ENCODE assay signal across 9 cellular contexts in the genomic region with DNA sequence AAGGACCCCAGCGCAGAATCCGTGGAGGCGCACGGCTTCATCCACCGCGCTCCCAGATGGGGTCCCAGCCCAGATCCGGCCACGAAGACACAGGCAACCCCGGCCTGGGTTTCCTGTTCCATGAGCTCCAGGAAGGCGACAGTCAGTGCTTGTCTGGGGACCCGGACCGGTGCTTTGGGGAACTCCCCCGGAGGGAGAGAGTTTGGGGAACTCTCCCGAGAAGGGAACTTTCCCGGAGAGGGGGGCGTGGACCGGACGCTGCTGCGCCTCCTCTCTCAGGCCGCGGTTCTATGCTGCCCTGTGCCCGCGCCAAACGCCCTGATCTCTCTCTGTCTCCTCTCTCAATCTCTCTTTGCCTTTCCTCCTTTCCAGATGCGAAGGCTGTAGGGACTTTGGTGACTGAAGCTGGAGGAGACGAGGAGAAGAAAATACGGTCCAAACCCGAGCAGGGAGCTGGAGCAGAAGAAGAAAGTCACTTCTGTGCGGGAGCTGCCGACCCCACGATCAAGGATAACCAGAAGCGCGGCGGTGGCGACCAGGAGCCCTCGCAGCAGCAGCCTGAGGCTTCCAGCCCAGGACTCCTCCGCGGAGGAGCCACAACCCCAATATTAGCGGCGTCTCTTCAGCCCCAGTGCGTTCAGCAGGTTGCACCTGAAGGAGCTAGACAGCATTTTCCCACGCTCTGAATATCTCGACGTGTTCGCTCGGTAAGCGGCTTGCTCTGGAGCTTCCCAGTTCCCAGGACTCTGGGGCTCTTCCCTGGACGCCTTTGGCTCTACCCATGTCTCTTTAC. TPM values are rescaled to one million over a fixed set of nuclear protein-coding genes. Genes with fewer than 3 reads are reported as not detected.
DNase-seq lines count a peak whose midpoint lies in the region; ATAC-seq, FAIRE-seq and TF ChIP-seq lines count a peak whose summit lies in the region.
"Had no signal": no experiment of that assay in that cellular context is flagged by ENCODE, and none has a peak within 500 bp of the region (broad histone marks: within the 10 kb centered on the region; RNA-seq: fewer than 3 reads in every experiment).

No MANE protein-coding gene starts in this region.

- peaks cover 6 to 16% of the 10 kb centered on the region in 2 experiments for H3K27me3 ChIP-seq in GM12878 (replicated peaks in 1 of 2; ENCODE audit: control insufficient read depth in 2 of 2, insufficient read depth in 2 of 2, low read length in 1 of 2)

- H3K4me3 Mint-ChIP-seq in naive B cell: peak overlapping the region; percentile 57 to 90 (median 76)

- POLR2A ChIA-PET in GM12878 (lab: Charles Lee): no interaction called here

- H3K27me3 Mint-ChIP-seq in naive B cell: peaks cover 41 to 57% (median 55%) of the 10 kb centered on the region in 3 donors

- no peaks in the 10 kb centered on the region for H3K9me3 ChIP-seq in GM12878 (replicated peaks; ENCODE audit: control insufficient read depth, insufficient read depth, low read length)

- no peak for TF ChIP-seq RAD21 in GM12878 (IDR thresholded peaks at IDR 0.05; ENCODE audit: insufficient read depth, low read depth, low read length)

- H3K9ac ChIP-seq in GM12878 (ENCODE audit: control insufficient read depth, insufficient read depth, low read length): no peak overlapping the region

- peak overlapping the region in 1 of 6 donors; percentile 41 for H3K27ac Mint-ChIP-seq in naive B cell

- DNase-seq in CD1c-positive myeloid dendritic cell (ENCODE audit: extremely low spot score) (peak; percentile 53), GM12878 (ENCODE audit: low read depth, low spot score) (no peak), naive B cell (no peak), kidney tubule cell (ENCODE audit: low spot score) (no peak), NCI-H1436 (lab: John Stamatoyannopoulos, UW) (no peak), NCI-H226 (no peak)

- CTCF ChIA-PET in GM12878 (lab: Yijun Ruan, JAX): interaction anchor here (0.8 to 4.5 kb wide), 2 partner anchors 11 to 44 kb away, joined by 3 to 22 read pairs; no protein-coding TSS in a partner anchor

- ATAC-seq in GM21737 (IDR thresholded peaks at IDR 0.05; ENCODE audit: unreplicated experiment) (peak; percentile 62), GM12878 (peak; percentile 80), naive B cell (ENCODE audit: low read depth in 2 of 2) (peak; percentile 57 to 60), HG02588 (IDR thresholded peaks at IDR 0.05; ENCODE audit: unreplicated experiment) (no peak)

- in situ Hi-C loops in GM12878 (cut with MboI): loop anchor here (25.0 kb wide), 1 partner anchor 146 kb away; no protein-coding TSS in a partner anchor

- peak overlapping the region; percentile 44 for H3K4me2 ChIP-seq in GM12878 (ENCODE audit: control insufficient read depth, insufficient read depth)

- BruUV-seq in GM12878 (replicated peaks; lab: Mats Ljungman, UMichigan): no TSS peak

- no peaks in the 10 kb centered on the region for H3K36me3 ChIP-seq in GM12878 (ENCODE audit: control insufficient read depth in 2 of 2, insufficient read depth in 2 of 2, low read length in 1 of 2)

- no peaks in the 10 kb centered on the region for H4K20me1 ChIP-seq in GM12878 (ENCODE audit: control insufficient read depth, insufficient read depth)

- 38% methylated on average over 46 of the region's 48 CpGs for WGBS in GM12878 (ENCODE audit: insufficient coverage, insufficient replicate concordance, low lambda C conversion rate, missing lambda C conversion rate)

- no peak overlapping the region for H3K27ac ChIP-seq in GM12878 (ENCODE audit: control insufficient read depth, insufficient read depth)

- H3K9me3 Mint-ChIP-seq in naive B cell: peaks cover 0 to 7% (median 0%) of the 10 kb centered on the region in 7 donors

- H3K79me2 ChIP-seq in GM12878 (ENCODE audit: control insufficient read depth, insufficient read depth, low read length): no peaks in the 10 kb centered on the region

- peaks cover 11 to 26% (median 17%) of the 10 kb centered on the region in 3 donors for H3K4me1 Mint-ChIP-seq in naive B cell

- H3K4me3 ChIP-seq in GM12878: peak overlapping the region; percentile 41; the same call in 1 of the 2 replicates

- intact Hi-C loops in GM12878 (cut with micrococcal nuclease; ENCODE audit: unreplicated experiment): no loop called here

- TF ChIP-seq POLR2A in GM12878 (IDR thresholded peaks at IDR 0.05; ENCODE audit: low read depth, low read length): no peak

- SMC1A ChIA-PET in GM12878 (lab: Charles Lee; ENCODE audit: uncharacterized antibody, unreplicated experiment): interaction anchor here (0.9 kb wide), 1 partner anchor 41 kb away, joined by 3 read pairs; no protein-coding TSS in a partner anchor

- H3K36me3 Mint-ChIP-seq in naive B cell: no peaks in the 10 kb centered on the region

- TF ChIP-seq CTCF in GM12878 (IDR thresholded peaks at IDR 0.05 in 2 of 3, conservative IDR thresholded peaks at IDR 0.05 in 1 of 3; ENCODE audit: control insufficient read depth in 2 of 3, extremely low read depth in 1 of 3, insufficient read depth in 1 of 3, low read depth in 3 of 3, low read length in 3 of 3): no peak

- no peak for TF ChIP-seq EP300 in GM12878 (IDR thresholded peaks at IDR 0.05; ENCODE audit: borderline replicate concordance in 1 of 2, control insufficient read depth in 1 of 2, low read depth in 2 of 2, low read length in 2 of 2)

- no peaks in the 10 kb centered on the region for H3K4me1 ChIP-seq in GM12878 (ENCODE audit: control insufficient read depth, insufficient read depth, low read length)

- H2AFZ ChIP-seq in GM12878 (ENCODE audit: control insufficient read depth, low read depth, low read length): peak overlapping the region; percentile 18

- no peak for FAIRE-seq in GM12878 (lab: Jason Lieb, UNC)
- FAIRE-seq: bronchial epithelial cell had no signal

- RAD21 ChIA-PET in GM12878 (lab: Charles Lee; ENCODE audit: unreplicated experiment): no interaction called here

TF ChIP-seq in GM12878, 131 proteins besides CTCF, POLR2A, EP300 and RAD21:
- TF ChIP-seq CREB1 (IDR thresholded peaks at IDR 0.05; ENCODE audit: low read depth) (no peak), DPF2 (IDR thresholded peaks at IDR 0.05) (0 out of 2 replicates have a peak, but pooled peaks have one; percentile 8)

RNA-seq across cellular contexts. Expression of a gene that starts 47.6 kb away (rescaled TPM):
- 12.2 and 14.5 TPM in 2 replicates for total RNA-seq in GM12878 (2013; cell fraction: nucleolus; rRNA removed)
- total RNA-seq in GM12878 (2014; rRNA removed) (5.4 TPM in 2 replicates), GM12878 (2014; rRNA removed; fragmentation: Illumina TruSeq; extraction: Trizol) (5.2 and 5.3 TPM in 2 replicates), GM12878 (2021) (5.9 and 6.9 TPM in 2 replicates)
- 2.5 TPM for polyA plus RNA-seq in GM12878 (2011; ENCODE audit: low read depth)
- polyA plus RNA-seq in GM12878 (2011; rRNA removed) (5.6 and 11.7 TPM in 2 replicates), GM12878 (2014; fragmentation: Illumina TruSeq; extraction: Trizol) (4.9 and 5.1 TPM in 2 replicates), GM12878 (2014; fragmentation: Nextera tagmentation; extraction: Ambion mirVana) (1 to 10 TPM; 2.4 to 5.2 TPM), GM12878 (2014; rRNA removed) (5.1 and 6.7 TPM in 2 replicates), GM12878 (2016; fragmentation: Nextera tagmentation; extraction: Ambion mirVana) (1 to 10 TPM; 4.6 to 4.7 TPM), naive B cell (ENCODE audit: low read depth in 6 of 6) (1 to 10 TPM; 2.3 to 5.2 (median 3.3) TPM)
- polyA plus RNA-seq in GM12878 (2011; cell fraction: cytosol; rRNA removed): 2.9 and 3.3 TPM in 2 replicates
- 2.5 and 3.6 TPM in 2 replicates for polyA plus RNA-seq in GM12878 (2011; cell fraction: nucleus; rRNA removed)
- polyA plus RNA-seq in GM12878 (2012): 4.9 and 6.3 TPM in 2 replicates
- polyA minus RNA-seq in GM12878 (2011; rRNA and poly(A)+ RNA removed): 1.7 and 2.0 TPM in 2 replicates
- 2.2 and 2.5 TPM in 2 replicates for polyA minus RNA-seq in GM12878 (2011; cell fraction: cytosol; rRNA and poly(A)+ RNA removed)
- polyA minus RNA-seq in GM12878 (2011; cell fraction: nucleus; rRNA and poly(A)+ RNA removed): 2.9 and 3.6 TPM in 2 replicates
